19 cellular contexts compared by ENCODE assay signal in the genomic region with DNA sequence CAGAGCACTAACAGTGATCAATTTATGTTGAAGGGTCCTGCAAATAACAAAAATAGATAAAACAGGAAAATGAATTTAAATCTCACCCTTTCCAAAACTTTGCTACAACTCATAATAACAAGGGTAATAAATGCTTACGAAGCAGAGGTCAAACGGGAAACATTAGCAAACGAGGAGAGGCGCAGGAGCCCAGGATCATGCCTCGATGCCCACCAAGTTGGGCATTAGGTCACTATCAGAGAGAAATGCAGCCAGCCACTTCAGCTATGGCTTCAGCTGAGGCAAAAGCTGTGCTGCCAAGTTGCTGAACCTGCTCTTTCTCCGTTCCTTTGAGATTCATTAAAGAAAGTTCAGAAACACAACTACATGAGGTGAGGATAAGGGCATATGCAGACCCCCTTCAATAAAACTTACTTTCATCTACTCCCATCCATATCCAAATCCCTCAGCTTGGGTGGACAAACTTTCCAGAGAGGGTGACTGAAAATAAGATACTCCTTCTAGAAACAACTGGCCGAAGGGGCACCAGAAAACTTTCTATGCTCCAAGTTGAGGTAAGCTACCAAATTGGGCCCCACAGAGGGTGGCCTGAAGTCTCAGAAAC. TPM values are rescaled to one million over a fixed set of nuclear protein-coding genes. Genes with fewer than 3 reads are reported as not detected.
"Had no signal": no experiment of that assay in that cellular context is flagged by ENCODE, and none has a peak within 500 bp of the region (broad histone marks: within the 10 kb centered on the region; RNA-seq: fewer than 3 reads in every experiment).

No MANE protein-coding gene starts in this region.

- H3K36me3 ChIP-seq: neutrophil, tibial nerve had no signal

- DNase-seq: activated CD4-positive, alpha-beta T cell treated with anti-CD3 and anti-CD28 coated beads, Interleukin-2, amount 50 U/mL, for 1 hour; activated CD8-positive, alpha-beta memory T cell treated with anti-CD3 and anti-CD28 coated beads, Interleukin-2, amount 10 ng/mL, durations not matched to agents 7 days and 5 days; activated effector memory CD4-positive, alpha-beta T cell treated with anti-CD3 and anti-CD28 coated beads, Interleukin-2, amount 50 U/mL, for 16 hours; activated T-cell treated with anti-CD3 and anti-CD28 coated beads, Interleukin-2, amount 50 U/mL, for 24 hours; amygdala; cerebellar nuclear complex; hippocampal formation; kidney glomerular epithelial cell; mucosa of descending colon; naive thymus-derived CD8-positive, alpha-beta T cell; posterior cingulate gyrus; right cardiac atrium had no signal

- ATAC-seq: activated CD8-positive, alpha-beta memory T cell treated with anti-CD3 and anti-CD28 coated beads, Interleukin-2, amount 10 ng/mL, durations not matched to agents 7 days and 5 days; esophagus mucosa; mucosa of descending colon; naive thymus-derived CD8-positive, alpha-beta T cell; right cardiac atrium; stimulated activated effector memory CD8-positive, alpha-beta T cell treated with anti-CD3 and anti-CD28 coated beads, Interleukin-12 subunit alpha, Interleukin-12 subunit beta, amount 100 ng/mL, for 72 hours had no signal

- H3K4me3 ChIP-seq: mucosa of descending colon, smooth muscle cell, tibial nerve had no signal

- H3K9me3 ChIP-seq: mucosa of descending colon, neutrophil, tibial nerve had no signal

- H3K27ac ChIP-seq: neutrophil, tibial nerve had no signal

RNA-seq across cellular contexts. Expression of a gene that starts 7.9 kb away (rescaled TPM):
- total RNA-seq: activated CD8-positive, alpha-beta memory T cell treated with anti-CD3 and anti-CD28 coated beads, Interleukin-2, amount 10 ng/mL, durations not matched to agents 7 days and 5 days; dermis microvascular lymphatic vessel endothelial cell; esophagus mucosa; glomerular endothelial cell; mucosa of descending colon; naive thymus-derived CD8-positive, alpha-beta T cell; smooth muscle cell; tibial nerve had no signal
